8 cellular contexts compared by ENCODE assay signal in genomic region chr5:168578006-168578405, GRCh38. TPM values are rescaled to one million over a fixed set of nuclear protein-coding genes. Genes with fewer than 3 reads are reported as not detected.
DNase-seq lines count a peak whose midpoint lies in the region; ATAC-seq, FAIRE-seq and TF ChIP-seq lines count a peak whose summit lies in the region.

No MANE protein-coding gene starts in this region.

- H3K27me3 ChIP-seq in MM.1S (replicated peaks; ENCODE audit: insufficient read depth, low read length) = no peaks in the 10 kb centered on the region

- no peak overlapping the region for H2AFZ ChIP-seq in MM.1S (ENCODE audit: low read length)

- H3K4me3 ChIP-seq in MM.1S (ENCODE audit: low read length) = peak overlapping the region; percentile 99

- FAIRE-seq in frontal cortex (lab: Jason Lieb, UNC) = no peak

- peak overlapping the region in 5 of 6 donors; percentile 84 to 96 (median 90) for H3K27ac Mint-ChIP-seq in naive B cell

- H3K4me1 Mint-ChIP-seq in naive B cell = peaks cover 32 to 44% (median 37%) of the 10 kb centered on the region in 3 donors

- H3K36me3 ChIP-seq in MM.1S (replicated peaks; ENCODE audit: insufficient read depth, low read length) = no peaks in the 10 kb centered on the region

- no peak overlapping the region for H3K27ac ChIP-seq in MM.1S (ENCODE audit: low read length)

- H3K27me3 Mint-ChIP-seq in naive B cell = no peaks in the 10 kb centered on the region

- H4K20me1 ChIP-seq in MM.1S (ENCODE audit: insufficient read depth, low read length) = peaks cover 4% of the 10 kb centered on the region

- H3K9me2 ChIP-seq in MM.1S (replicated peaks; ENCODE audit: insufficient read depth, low read length) = no peaks in the 10 kb centered on the region

- DNase-seq in Caki2 (ENCODE audit: low read depth) = peak; percentile 12
- no peak for DNase-seq in MM.1S
- peak; percentile 34 for DNase-seq in dermis blood vessel endothelial cell
- no peak for DNase-seq in naive B cell
- no peak for DNase-seq in GM19240 (ENCODE audit: insufficient read length, low spot score)
- DNase-seq in frontal cortex (ENCODE audit: low spot score in 2 of 2) = no peak
- no peak for DNase-seq in NCI-H2081 treated with DMSO at 0.1 percent for 48 hours (lab: John Stamatoyannopoulos, UW)

- no peaks in the 10 kb centered on the region for H3F3A ChIP-seq in MM.1S (ENCODE audit: insufficient read depth, low read length)

- H3K9me3 ChIP-seq in MM.1S (replicated peaks; ENCODE audit: insufficient read depth, low read length) = no peaks in the 10 kb centered on the region

- no peaks in the 10 kb centered on the region for H3K36me3 Mint-ChIP-seq in naive B cell

- peaks cover 53% of the 10 kb centered on the region for H3K79me2 ChIP-seq in MM.1S (ENCODE audit: low read length)

- in situ Hi-C loops in Caki2 (cut with HindIII; ENCODE audit: low pct_unique_long_range_greater_than_20kb, low sequenced_read_pairs) = no loop called here

- H3K4me2 ChIP-seq in MM.1S (ENCODE audit: low read depth, low read length) = peak overlapping the region; percentile 53

- no peak for TF ChIP-seq CTCF in MM.1S (IDR thresholded peaks at IDR 0.05; ENCODE audit: low read length)

- H3K4me3 Mint-ChIP-seq in naive B cell = peak overlapping the region; percentile 82 to 95 (median 90)

- peaks cover 0 to 4% (median 0%) of the 10 kb centered on the region in 7 donors for H3K9me3 Mint-ChIP-seq in naive B cell

- ATAC-seq in naive B cell (ENCODE audit: low read depth in 2 of 2) = no peak
- no peak for ATAC-seq in GM21619 (IDR thresholded peaks at IDR 0.05; ENCODE audit: unreplicated experiment)

- peaks cover 12% of the 10 kb centered on the region; the same call in 1 of the 2 replicates for H3K4me1 ChIP-seq in MM.1S (ENCODE audit: low read length)

- peak overlapping the region; percentile 94; the same call in 1 of the 2 replicates for H3K9ac ChIP-seq in MM.1S (ENCODE audit: low read length)

RNA-seq across cellular contexts. Expression of gene PANK3, which starts 1.2 kb away (rescaled TPM):
- 34.3 and 45.8 TPM in 2 replicates for total RNA-seq in Caki2 (2014; rRNA removed; shearing (Covaris generic); ENCODE audit: low replicate concordance)
- 66.2 and 72.6 TPM in 2 replicates for total RNA-seq in dermis blood vessel endothelial cell
- polyA plus RNA-seq in naive B cell (ENCODE audit: low read depth in 6 of 6) = 1 to 10 TPM; 2.7 to 8.2 (median 5.6) TPM
- 264 TPM for total RNA-seq in frontal cortex

RNA-seq across cellular contexts. Expression of gene FBLL1, which starts 48.9 kb away (rescaled TPM):
- total RNA-seq in Caki2 (2014; rRNA removed; shearing (Covaris generic); ENCODE audit: low replicate concordance) = not detected in 2 replicates
- total RNA-seq in dermis blood vessel endothelial cell = 0.74 and 1.4 TPM in 2 replicates
- polyA plus RNA-seq in naive B cell (ENCODE audit: low read depth in 6 of 6) = not detected
- total RNA-seq in frontal cortex = 64.8 TPM

Comparison
In these comparisons a context has a peak if more than half of its experiments do, and no peak if none do; other contexts are left out.
1. DNase-seq: peak in Caki2 (single experiment) and dermis blood vessel endothelial cell (single experiment); none in MM.1S (single experiment), naive B cell (single experiment), GM19240 (single experiment), frontal cortex (0 of 2) and NCI-H2081 treated with DMSO at 0.1 percent for 48 hours (single experiment).
2. RNA of gene FBLL1, which starts 48.9 kb away (total RNA-seq): 64.8 TPM in frontal cortex (single experiment); 0.74 to 1.4 TPM in dermis blood vessel endothelial cell and not detected in Caki2; every median in the first group is over 10 times any median in the second.